1 cellular context compared by ENCODE assay signal in the genomic region with DNA sequence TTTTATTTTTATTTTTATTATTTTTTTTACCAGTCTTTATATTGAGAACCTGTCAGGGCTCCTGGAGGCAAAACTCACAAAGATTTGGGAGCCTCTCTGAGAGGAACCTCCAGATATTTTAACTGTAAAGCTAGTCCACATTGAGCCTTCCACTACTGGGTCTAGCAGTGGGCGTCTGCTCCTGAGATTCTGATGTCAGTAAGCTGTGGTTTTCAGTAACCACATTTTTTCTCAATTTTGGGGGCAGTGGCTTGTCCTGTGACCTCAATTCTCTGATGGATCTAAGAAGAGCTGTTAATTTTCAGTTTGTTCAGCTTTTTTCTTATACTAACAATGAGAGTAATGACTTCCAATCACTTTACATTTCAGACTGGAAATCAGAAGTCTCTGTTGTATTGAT.
TF ChIP-seq lines count a peak whose summit lies in the region.

No MANE protein-coding gene starts in this region.

TF ChIP-seq in GM12878, 131 proteins besides CTCF, POLR2A, EP300 and RAD21:
- TF ChIP-seq PML (IDR thresholded peaks at IDR 0.05; ENCODE audit: low read length) (no peak), RUNX3 (IDR thresholded peaks at IDR 0.05; ENCODE audit: low read length) (peak; percentile 70)
